21 cellular contexts compared by ENCODE assay signal in genomic region chr2:95018861-95019550, GRCh38. TPM values are rescaled to one million over a fixed set of nuclear protein-coding genes. Genes with fewer than 3 reads are reported as not detected.
DNase-seq lines count a peak whose midpoint lies in the region; ATAC-seq and TF ChIP-seq lines count a peak whose summit lies in the region.
"Had no signal": no experiment of that assay in that cellular context is flagged by ENCODE, and none has a peak within 500 bp of the region (broad histone marks: within the 10 kb centered on the region; RNA-seq: fewer than 3 reads in every experiment).

No MANE protein-coding gene starts in this region.

- H3K36me3 Mint-ChIP-seq in WTC11, result no peaks in the 10 kb centered on the region
- peaks cover 8% of the 10 kb centered on the region for H3K36me3 Mint-ChIP-seq in glutamatergic neuron (ENCODE audit: unreplicated experiment)
- H3K36me3 Mint-ChIP-seq in naive thymus-derived CD8-positive, alpha-beta T cell, result no peaks in the 10 kb centered on the region

- CTCF ChIA-PET in WTC11 (lab: Charles Lee), result interaction anchor here (0.7 to 2.1 kb wide), 16 partner anchors 9 to 99 kb away, joined by 3 to 15 read pairs (median 5); no protein-coding TSS in a partner anchor

- POLR2A ChIA-PET in WTC11 (lab: Charles Lee), result no interaction called here
- POLR2A ChIA-PET in naive thymus-derived CD8-positive, alpha-beta T cell (lab: Charles Lee), result interaction anchor here (14.4 kb wide), 1 partner anchor 60 kb away, joined by 944 read pairs; no protein-coding TSS in a partner anchor

- H3K9me3 Mint-ChIP-seq in WTC11 (no peaks in the 10 kb centered on the region), glutamatergic neuron (ENCODE audit: unreplicated experiment) (peaks cover 4% of the 10 kb centered on the region)
- no peaks in the 10 kb centered on the region for H3K9me3 Mint-ChIP-seq in naive thymus-derived CD8-positive, alpha-beta T cell
- H3K9me3 Mint-ChIP-seq: HFFc6 had no signal

- H3K27me3 Mint-ChIP-seq in WTC11 (ENCODE audit: low read depth), result peaks cover 22% of the 10 kb centered on the region
- peaks cover 15% of the 10 kb centered on the region for H3K27me3 Mint-ChIP-seq in glutamatergic neuron (ENCODE audit: unreplicated experiment)
- H3K27me3 Mint-ChIP-seq in naive thymus-derived CD8-positive, alpha-beta T cell, result peaks cover 0 to 3% (median 0%) of the 10 kb centered on the region in 5 donors

- peak; percentile 55 for ATAC-seq in WTC11
- no peak for ATAC-seq in GM18870 (IDR thresholded peaks at IDR 0.05; ENCODE audit: unreplicated experiment)
- no peak for ATAC-seq in naive thymus-derived CD8-positive, alpha-beta T cell

- H3K27ac Mint-ChIP-seq in WTC11 (no peak overlapping the region), glutamatergic neuron (ENCODE audit: unreplicated experiment) (peak overlapping the region; percentile 44)
- H3K27ac Mint-ChIP-seq in naive thymus-derived CD8-positive, alpha-beta T cell, result peak overlapping the region in 5 of 10 donors; percentile 9 to 85 (median 14)
- H3K27ac Mint-ChIP-seq: HFFc6 had no signal

- H3K4me1 Mint-ChIP-seq in WTC11 (peaks cover 29% of the 10 kb centered on the region), glutamatergic neuron (ENCODE audit: low read depth, unreplicated experiment) (peaks cover 10% of the 10 kb centered on the region)
- H3K4me1 Mint-ChIP-seq in naive thymus-derived CD8-positive, alpha-beta T cell, result peaks cover 21 to 41% (median 28%) of the 10 kb centered on the region in 4 donors

- no peak for TF ChIP-seq CTCF in WTC11 (IDR thresholded peaks at IDR 0.05)
- no peak for TF ChIP-seq CTCF in glutamatergic neuron (IDR thresholded peaks at IDR 0.05; ENCODE audit: partially characterized antibody, unreplicated experiment)

- H3K4me3 Mint-ChIP-seq in WTC11 (no peak overlapping the region), glutamatergic neuron (ENCODE audit: unreplicated experiment) (no peak overlapping the region)
- H3K4me3 Mint-ChIP-seq in naive thymus-derived CD8-positive, alpha-beta T cell, result no peak overlapping the region
- H3K4me3 Mint-ChIP-seq: HFFc6 had no signal

- DNase-seq in HPDE6-E6E7 (ENCODE audit: extremely low spot score) (peak; percentile 45), WTC11 (ENCODE audit: low spot score) (no peak), glutamatergic neuron (no peak), renal cortical epithelial cell (ENCODE audit: low read depth) (peak; percentile 56), AG08396 (ENCODE audit: low spot score) (no peak)
- DNase-seq in naive thymus-derived CD8-positive, alpha-beta T cell, result no peak
- no peak for DNase-seq in stimulated activated CD8-positive, alpha-beta memory T cell treated with anti-CD3 and anti-CD28 coated beads, Interleukin-4, amount 100 ng/mL, for 48 hours
- DNase-seq: activated effector memory CD4-positive, alpha-beta T cell treated with anti-CD3 and anti-CD28 coated beads, Interleukin-2, amount 50 U/mL, for 16 hours; AML-193; HFFc6; hippocampal formation; NCI-H1930; NCI-H345; Peyer's patch; spleen; stimulated activated CD4-positive, alpha-beta T cell treated with anti-CD3 and anti-CD28 coated beads, Interleukin-4, amount 100 ng/mL, for 1 hour; stimulated activated naive CD4-positive, alpha-beta T cell treated with Interleukin-2 at 50 U/mL for 16 hours had no signal

TF ChIP-seq in WTC11, 78 proteins besides CTCF, POLR2A, EP300 and RAD21 (continues in another document):
- TF ChIP-seq NR2C2 (CRISPR knock-in tag; IDR thresholded peaks at IDR 0.05) (no peak), ZBTB43 (CRISPR knock-in tag; IDR thresholded peaks at IDR 0.05) (no peak), ZNF425 (CRISPR knock-in tag; conservative IDR thresholded peaks at IDR 0.05) (no peak), RELA (CRISPR knock-in tag; IDR thresholded peaks at IDR 0.05; ENCODE audit: borderline replicate concordance) (no peak), OVOL2 (CRISPR knock-in tag; IDR thresholded peaks at IDR 0.05; ENCODE audit: borderline replicate concordance) (no peak), ZNF138 (CRISPR knock-in tag; conservative IDR thresholded peaks at IDR 0.05) (no peak), SP1 (CRISPR knock-in tag; conservative IDR thresholded peaks at IDR 0.05) (no peak), NR1H2 (CRISPR knock-in tag; IDR thresholded peaks at IDR 0.05) (no peak), CREM (CRISPR knock-in tag; IDR thresholded peaks at IDR 0.05) (no peak), ZNF232 (CRISPR knock-in tag; IDR thresholded peaks at IDR 0.05) (no peak), CDX4 (CRISPR knock-in tag; IDR thresholded peaks at IDR 0.05; ENCODE audit: borderline replicate concordance) (no peak), AR (CRISPR knock-in tag; IDR thresholded peaks at IDR 0.05) (no peak)

RNA-seq across cellular contexts. Expression of gene MAL, which starts 6.5 kb away (rescaled TPM):
- total RNA-seq in WTC11 (2021) (0.22 to 0.39 TPM in 2 of 3 replicates, not detected in the other), glutamatergic neuron (ENCODE audit: unreplicated experiment) (9.0 TPM), renal cortical epithelial cell (255 and 504 TPM in 2 replicates)
- total RNA-seq in naive thymus-derived CD8-positive, alpha-beta T cell, result 100 to 1,000 TPM; 116 to 117 TPM
- polyA plus RNA-seq in naive thymus-derived CD8-positive, alpha-beta T cell, result 100 to 1,000 TPM; 158 to 284 (median 273) TPM
- total RNA-seq: fibroblast of villous mesenchyme, HFFc6, osteocyte, SJSA1 had no signal

Comparison
In these comparisons a context has a peak if more than half of its experiments do, and no peak if none do; other contexts are left out.
1. DNase-seq: peak in HPDE6-E6E7 (single experiment) and renal cortical epithelial cell (single experiment); none in WTC11 (single experiment), glutamatergic neuron (single experiment), naive thymus-derived CD8-positive, alpha-beta T cell (0 of 10), AG08396 (single experiment) and stimulated activated CD8-positive, alpha-beta memory T cell treated with anti-CD3 and anti-CD28 coated beads, Interleukin-4, amount 100 ng/mL, for 48 hours (single experiment).
2. RNA of gene MAL, which starts 6.5 kb away (total RNA-seq): 255 to 504 TPM in renal cortical epithelial cell and 116 to 117 TPM in naive thymus-derived CD8-positive, alpha-beta T cell; 9.0 TPM in glutamatergic neuron (single experiment) and 0.22 to 0.39 TPM in WTC11; every median in the first group is over 10 times any median in the second.